ENCODE assay signal across 17 cellular contexts in genomic region chr3:111824351-111824750, GRCh38. TPM values are rescaled to one million over a fixed set of nuclear protein-coding genes. Genes with fewer than 3 reads are reported as not detected.
DNase-seq lines count a peak whose midpoint lies in the region; ATAC-seq, FAIRE-seq and TF ChIP-seq lines count a peak whose summit lies in the region.
"Had no signal": no experiment of that assay in that cellular context is flagged by ENCODE, and none has a peak within 500 bp of the region (broad histone marks: within the 10 kb centered on the region; RNA-seq: fewer than 3 reads in every experiment).

No MANE protein-coding gene starts in this region.

- DNase-seq in RCC 7860 (ENCODE audit: low spot score) (no peak), right lobe of liver (no peak), renal cortical epithelial cell (ENCODE audit: low read depth) (peak; percentile 67), left lung (no peak), testis (no peak)
- DNase-seq: COR-L47, MG63, NCI-H1092, NCI-H1694 treated with DMSO at 0.1 percent for 48 hours, NCI-H2107, NCI-H2227 treated with DMSO at 0.1 percent for 48 hours, NCI-H524, SHP77 had no signal

- H3K4me1 ChIP-seq in BLaER1 (peaks cover 18% of the 10 kb centered on the region), right lobe of liver (no peaks in the 10 kb centered on the region), left lung (no peaks in the 10 kb centered on the region), testis (no peaks in the 10 kb centered on the region)

- FAIRE-seq in RCC 7860 (lab: Jason Lieb, UNC) = peak; percentile 58
- FAIRE-seq: H1 had no signal

- H3K9me3 ChIP-seq in BLaER1 = peaks cover 14% of the 10 kb centered on the region
- H3K9me3 ChIP-seq in right lobe of liver = no peaks in the 10 kb centered on the region
- H3K9me3 ChIP-seq in left lung = peaks cover 0 to 16% of the 10 kb centered on the region in 2 donors
- H3K9me3 ChIP-seq in testis = no peaks in the 10 kb centered on the region

- no peak for TF ChIP-seq POLR2A in right lobe of liver (IDR thresholded peaks at IDR 0.05)
- TF ChIP-seq POLR2A in testis (IDR thresholded peaks at IDR 0.05) = no peak

- H3K4me3 ChIP-seq in BLaER1 = no peak overlapping the region
- H3K4me3 ChIP-seq in right lobe of liver = no peak overlapping the region
- no peak overlapping the region for H3K4me3 ChIP-seq in left lung
- no peak overlapping the region for H3K4me3 ChIP-seq in testis
- H3K4me3 ChIP-seq: MG63 had no signal

- H3K9ac ChIP-seq in BLaER1 = no peak overlapping the region

- H4K20me1 ChIP-seq in BLaER1 = no peaks in the 10 kb centered on the region

- no peaks in the 10 kb centered on the region for H3K36me3 ChIP-seq in BLaER1
- H3K36me3 ChIP-seq in right lobe of liver = no peaks in the 10 kb centered on the region
- H3K36me3 ChIP-seq in left lung = no peaks in the 10 kb centered on the region
- H3K36me3 ChIP-seq in testis (ENCODE audit: low read depth, missing control alignments) = no peaks in the 10 kb centered on the region
- H3K36me3 ChIP-seq: MG63 had no signal

- ATAC-seq in right lobe of liver (peak; percentile 40 to 57 (median 44)), left lung (no peak), HG03139 (IDR thresholded peaks at IDR 0.05; ENCODE audit: unreplicated experiment) (no peak)
- ATAC-seq: Panc1 had no signal

- TF ChIP-seq CTCF in right lobe of liver (IDR thresholded peaks at IDR 0.05) = no peak
- no peak for TF ChIP-seq CTCF in left lung (IDR thresholded peaks at IDR 0.05)
- TF ChIP-seq CTCF in testis (IDR thresholded peaks at IDR 0.05) = no peak

- 58% methylated on average over 4 of the region's 4 CpGs for WGBS in right lobe of liver (ENCODE audit: insufficient coverage, low coverage, low lambda C conversion rate, missing lambda C conversion rate)
- WGBS in testis, 2 donors = 70 to 78% methylated on average over 4 of the region's 4 CpGs

- intact Hi-C loops in right lobe of liver (cut with DNase I) (no loop called here), left lung (cut with DNase I) (no loop called here), testis (cut with DNase I; ENCODE audit: low total_unique reads) (no loop called here)

- H3K27me3 ChIP-seq in BLaER1 = no peaks in the 10 kb centered on the region
- no peaks in the 10 kb centered on the region for H3K27me3 ChIP-seq in right lobe of liver
- no peaks in the 10 kb centered on the region for H3K27me3 ChIP-seq in left lung
- H3K27me3 ChIP-seq in testis = no peaks in the 10 kb centered on the region
- H3K27me3 ChIP-seq: MG63 had no signal

- peak overlapping the region; percentile 20 for H3K4me2 ChIP-seq in BLaER1

- H3K27ac ChIP-seq in BLaER1 (no peak overlapping the region), right lobe of liver (no peak overlapping the region), left lung (no peak overlapping the region), testis (no peak overlapping the region)

RNA-seq across cellular contexts. Expression of gene PHLDB2, which starts 34.7 kb away (rescaled TPM):
- total RNA-seq in right lobe of liver = 10 to 100 TPM; 21.9 to 40.6 (median 31.2) TPM
- 109 and 145 TPM in 2 replicates for total RNA-seq in renal cortical epithelial cell
- 10 to 100 TPM; 38.0 to 43.9 TPM for total RNA-seq in left lung
- total RNA-seq in testis = 10 to 100 TPM; 11.7 to 16.5 TPM
- 12.3 TPM for polyA plus RNA-seq in testis (ENCODE audit: insufficient read depth, low read depth, low replicate concordance)

Comparison
In these comparisons a context has a peak if more than half of its experiments do, and no peak if none do; other contexts are left out.
1. ATAC-seq: peak in right lobe of liver (4 of 4); none in left lung (single experiment) and HG03139 (single experiment).